Comparison of ENCODE assay signal across 15 cellular contexts in genomic region chr11:75777461-75778110, GRCh38. TPM values are rescaled to one million over a fixed set of nuclear protein-coding genes. Genes with fewer than 3 reads are reported as not detected.
DNase-seq lines count a peak whose midpoint lies in the region; ATAC-seq, FAIRE-seq and TF ChIP-seq lines count a peak whose summit lies in the region.
"Had no signal": no experiment of that assay in that cellular context is flagged by ENCODE, and none has a peak within 500 bp of the region (broad histone marks: within the 10 kb centered on the region; RNA-seq: fewer than 3 reads in every experiment).

No MANE protein-coding gene starts in this region.

- H3K4me3 Mint-ChIP-seq in T-helper 1 cell treated with Interleukin-12 subunit alpha and Interleukin-12 subunit beta and Interleukin-4 antibody, amounts not matched to agents 30 μg/mL and 1 μg/mL, for 36 hours, result no peak overlapping the region
- H3K4me3 Mint-ChIP-seq: activated naive CD4-positive, alpha-beta T cell treated with anti-CD3 and anti-CD28 coated beads for 36 hours had no signal

- intact Hi-C loops in kidney (cut with DNase I), result no loop called here

- no peaks in the 10 kb centered on the region for H3K9me3 Mint-ChIP-seq in T-helper 1 cell treated with Interleukin-12 subunit alpha and Interleukin-12 subunit beta and Interleukin-4 antibody, amounts not matched to agents 30 μg/mL and 1 μg/mL, for 36 hours
- H3K9me3 Mint-ChIP-seq: activated naive CD4-positive, alpha-beta T cell treated with anti-CD3 and anti-CD28 coated beads for 36 hours had no signal

- no peaks in the 10 kb centered on the region for H3K79me2 ChIP-seq in hepatocyte

- no peaks in the 10 kb centered on the region for H3K4me1 ChIP-seq in kidney (ENCODE audit: control insufficient read depth in 1 of 2, insufficient read depth in 1 of 2, low read depth in 1 of 2, low read length in 2 of 2)
- peaks cover 2% of the 10 kb centered on the region for H3K4me1 ChIP-seq in hepatocyte (ENCODE audit: insufficient read depth)
- H3K4me1 ChIP-seq: psoas muscle had no signal

- peaks cover 4% of the 10 kb centered on the region for H3K36me3 Mint-ChIP-seq in T-helper 1 cell treated with Interleukin-12 subunit alpha and Interleukin-12 subunit beta and Interleukin-4 antibody, amounts not matched to agents 30 μg/mL and 1 μg/mL, for 36 hours (ENCODE audit: low read depth)

- no peak for FAIRE-seq in kidney (lab: Jason Lieb, UNC)

- H3K4me2 ChIP-seq in hepatocyte, result no peak overlapping the region
- H3K4me2 ChIP-seq: BLaER1 had no signal

- H3K27me3 Mint-ChIP-seq in T-helper 1 cell treated with Interleukin-12 subunit alpha and Interleukin-12 subunit beta and Interleukin-4 antibody, amounts not matched to agents 30 μg/mL and 1 μg/mL, for 36 hours (ENCODE audit: low read depth), result no peaks in the 10 kb centered on the region

- no peak overlapping the region for H3K4me3 ChIP-seq in kidney (ENCODE audit: low read length in 2 of 2)
- H3K4me3 ChIP-seq in hepatocyte, result no peak overlapping the region
- H3K4me3 ChIP-seq: BLaER1, psoas muscle had no signal

- ATAC-seq in HG03175 (IDR thresholded peaks at IDR 0.05; ENCODE audit: unreplicated experiment) (no peak), GM18861 (IDR thresholded peaks at IDR 0.05; ENCODE audit: unreplicated experiment) (no peak)
- ATAC-seq: psoas muscle had no signal

- no peaks in the 10 kb centered on the region for H4K20me1 ChIP-seq in hepatocyte (ENCODE audit: insufficient read depth, poor library complexity, severe bottlenecking)
- H4K20me1 ChIP-seq: BLaER1 had no signal

- peak; percentile 30 for DNase-seq in A172 (ENCODE audit: low spot score)
- peak; percentile 14 for DNase-seq in GDM1 (lab: John Stamatoyannopoulos, UW)
- DNase-seq in kidney, result peak; percentile 43
- DNase-seq in hepatocyte (ENCODE audit: low spot score), result no peak
- DNase-seq in activated gamma-delta T cell treated with Interleukin-2 at 50 U/mL for 16 hours, result no peak
- DNase-seq: activated naive CD4-positive, alpha-beta T cell treated with anti-CD3 and anti-CD28 coated beads for 36 hours; cortex of kidney; NCI-H187 treated with DMSO at 0.1 percent for 48 hours; psoas muscle; stimulated activated CD4-positive, alpha-beta T cell treated with anti-CD3 and anti-CD28 coated beads, Interleukin-1b, Interleukin-23, amount 100 ng/mL, for 48 hours had no signal

- TF ChIP-seq CTCF in kidney (IDR thresholded peaks at IDR 0.05; ENCODE audit: borderline replicate concordance, extremely low read depth, insufficient read depth), result no peak
- no peak for TF ChIP-seq CTCF in hepatocyte (IDR thresholded peaks at IDR 0.05; ENCODE audit: poor library complexity)

- peaks cover 31% of the 10 kb centered on the region for H3K4me1 Mint-ChIP-seq in T-helper 1 cell treated with Interleukin-12 subunit alpha and Interleukin-12 subunit beta and Interleukin-4 antibody, amounts not matched to agents 30 μg/mL and 1 μg/mL, for 36 hours (ENCODE audit: low read depth)

- H3K9me3 ChIP-seq in kidney (ENCODE audit: control insufficient read depth in 1 of 2, low read length in 2 of 2) (no peaks in the 10 kb centered on the region), hepatocyte (ENCODE audit: low read depth) (no peaks in the 10 kb centered on the region)
- H3K9me3 ChIP-seq: BLaER1, psoas muscle had no signal

- peak overlapping the region; percentile 53 for H3K27ac Mint-ChIP-seq in T-helper 1 cell treated with Interleukin-12 subunit alpha and Interleukin-12 subunit beta and Interleukin-4 antibody, amounts not matched to agents 30 μg/mL and 1 μg/mL, for 36 hours
- H3K27ac Mint-ChIP-seq: activated naive CD4-positive, alpha-beta T cell treated with anti-CD3 and anti-CD28 coated beads for 36 hours had no signal

- WGBS in hepatocyte (ENCODE audit: low lambda C conversion rate, missing lambda C conversion rate), result 93% methylated on average over 13 of the region's 13 CpGs

- H3K27me3 ChIP-seq in hepatocyte, result no peaks in the 10 kb centered on the region
- H3K27me3 ChIP-seq: BLaER1 had no signal

- no peaks in the 10 kb centered on the region for H3K36me3 ChIP-seq in kidney (ENCODE audit: control insufficient read depth in 1 of 2, insufficient read depth in 2 of 2, low read length in 2 of 2)
- no peaks in the 10 kb centered on the region for H3K36me3 ChIP-seq in hepatocyte (replicated peaks; ENCODE audit: insufficient read depth, low read depth)
- H3K36me3 ChIP-seq: BLaER1 had no signal

- H3K27ac ChIP-seq in kidney (ENCODE audit: low read depth in 2 of 2, low read length in 2 of 2) (no peak overlapping the region), hepatocyte (no peak overlapping the region)
- H3K27ac ChIP-seq: BLaER1, psoas muscle had no signal

- H3K9me2 ChIP-seq in hepatocyte (replicated peaks; ENCODE audit: insufficient read depth), result no peaks in the 10 kb centered on the region

- H2AFZ ChIP-seq in hepatocyte, result no peak overlapping the region

- H3K9ac ChIP-seq in kidney (ENCODE audit: low read length in 2 of 2), result no peak overlapping the region
- H3K9ac ChIP-seq: BLaER1 had no signal

RNA-seq across cellular contexts. Expression of gene DGAT2, which starts 9.0 kb away (rescaled TPM):
- 15.2 and 15.9 TPM in 2 replicates for total RNA-seq in A172 (2014; rRNA removed; shearing (Covaris generic))
- total RNA-seq in kidney (1.4 TPM), hepatocyte (52.6 and 60.5 TPM in 2 replicates)
- polyA plus RNA-seq in kidney (ENCODE audit: insufficient read depth, low read depth, low replicate concordance) (7.0 TPM), hepatocyte (27.5 and 55.6 TPM in 2 replicates)

RNA-seq across cellular contexts. Expression of gene UVRAG, which starts 37.4 kb away (rescaled TPM):
- total RNA-seq in A172 (2014; rRNA removed; shearing (Covaris generic)), result 19.3 and 21.8 TPM in 2 replicates
- total RNA-seq in kidney, result 27.9 TPM
- polyA plus RNA-seq in kidney (ENCODE audit: insufficient read depth, low read depth, low replicate concordance), result 7.2 TPM
- 25.2 and 36.5 TPM in 2 replicates for total RNA-seq in hepatocyte
- polyA plus RNA-seq in hepatocyte, result 15.3 and 21.1 TPM in 2 replicates

RNA-seq across cellular contexts. Expression of gene MOGAT2, which starts 59.9 kb away (rescaled TPM):
- total RNA-seq in A172 (2014; rRNA removed; shearing (Covaris generic)), result 0.07 TPM in 1 of 2 replicates, not detected in the other
- total RNA-seq in kidney (not detected), hepatocyte (2.4 and 3.2 TPM in 2 replicates)
- polyA plus RNA-seq in kidney (ENCODE audit: insufficient read depth, low read depth, low replicate concordance) (1.1 TPM), hepatocyte (0.84 and 2.9 TPM in 2 replicates)
- total RNA-seq: activated naive CD4-positive, alpha-beta T cell treated with anti-CD3 and anti-CD28 coated beads for 36 hours; G401; psoas muscle had no signal

Comparison
In these comparisons a context has a peak if more than half of its experiments do, and no peak if none do; other contexts are left out.
1. DNase-seq: peak in A172 (single experiment), GDM1 (single experiment) and kidney (single experiment); none in hepatocyte (single experiment) and activated gamma-delta T cell treated with Interleukin-2 at 50 U/mL for 16 hours (single experiment).